ENCODE assay signal across 8 cellular contexts in genomic region chr15:60592386-60593339, GRCh38.
DNase-seq lines count a peak whose midpoint lies in the region; ATAC-seq and TF ChIP-seq lines count a peak whose summit lies in the region.

No MANE protein-coding gene starts in this region.

- peak overlapping the region; percentile 88 for H2AFZ ChIP-seq in neuron (ENCODE audit: low read depth, low read length)

- DNase-seq in Caki2 (ENCODE audit: low read depth): peak; percentile 75
- peak; percentile 74 for DNase-seq in RKO (ENCODE audit: low spot score)
- DNase-seq in activated effector memory CD4-positive, alpha-beta T cell treated with anti-CD3 and anti-CD28 coated beads, Interleukin-2, amount 50 U/mL, for 16 hours: peak; percentile 95
- peak in 1 of 2 donors; percentile 33 for DNase-seq in foreskin keratinocyte

- H3K4me1 ChIP-seq in HUES64 (ENCODE audit: insufficient read depth, low read length): peaks cover 26% of the 10 kb centered on the region
- peaks cover 18% of the 10 kb centered on the region for H3K4me1 ChIP-seq in foreskin keratinocyte
- peaks cover 23% of the 10 kb centered on the region for H3K4me1 ChIP-seq in neuron (ENCODE audit: insufficient read depth, low read length)
- peaks cover 0 to 19% (median 12%) of the 10 kb centered on the region in 5 donors for H3K4me1 ChIP-seq in subcutaneous abdominal adipose tissue (ENCODE audit: control insufficient read depth in 5 of 5, insufficient read depth in 5 of 5, low read length in 5 of 5)

- H3K4me3 ChIP-seq in HUES64 (ENCODE audit: low read length) (peak overlapping the region; percentile 70), neuron (ENCODE audit: low read length) (peak overlapping the region; percentile 78), subcutaneous abdominal adipose tissue (ENCODE audit: low read depth in 1 of 5, low read length in 5 of 5) (peak overlapping the region; percentile 72 to 87 (median 73))

- H3K9me3 ChIP-seq in HUES64 (ENCODE audit: insufficient read depth, low read depth, low read length) (no peaks in the 10 kb centered on the region), neuron (ENCODE audit: low read length) (no peaks in the 10 kb centered on the region), subcutaneous abdominal adipose tissue (ENCODE audit: control insufficient read depth in 5 of 5, low read length in 5 of 5) (no peaks in the 10 kb centered on the region)

- peak; percentile 54 for TF ChIP-seq CTCF in foreskin keratinocyte (conservative IDR thresholded peaks at IDR 0.05)

- H3K27me3 ChIP-seq in HUES64 (ENCODE audit: insufficient read depth, low read length) (peaks cover 49% of the 10 kb centered on the region), foreskin keratinocyte (no peaks in the 10 kb centered on the region), neuron (ENCODE audit: insufficient read depth, low read length) (peaks cover 15% of the 10 kb centered on the region), subcutaneous abdominal adipose tissue (ENCODE audit: control insufficient read depth in 5 of 5, insufficient read depth in 4 of 5, low read length in 5 of 5) (no peaks in the 10 kb centered on the region)

- H3K9ac ChIP-seq in HUES64 (ENCODE audit: low read depth, low read length) (peak overlapping the region; percentile 67), subcutaneous abdominal adipose tissue (ENCODE audit: low read length in 5 of 5) (peak overlapping the region in 4 of 5 donors; percentile 30 to 71 (median 62))

- under 1% methylated on average over 91 of the region's 91 CpGs for WGBS in HUES64

- in situ Hi-C loops in Caki2 (cut with HindIII; ENCODE audit: low pct_unique_long_range_greater_than_20kb, low sequenced_read_pairs): no loop called here

- ATAC-seq in GM21390 (IDR thresholded peaks at IDR 0.05; ENCODE audit: unreplicated experiment) (peak; percentile 84), foreskin keratinocyte (peak; percentile 91)

- H3K36me3 ChIP-seq in HUES64 (ENCODE audit: insufficient read depth, low read length): no peaks in the 10 kb centered on the region
- H3K36me3 ChIP-seq in neuron (ENCODE audit: insufficient read depth, low read length): no peaks in the 10 kb centered on the region
- no peaks in the 10 kb centered on the region for H3K36me3 ChIP-seq in subcutaneous abdominal adipose tissue (ENCODE audit: control insufficient read depth in 5 of 5, insufficient read depth in 5 of 5, low read length in 5 of 5)

- H3K27ac ChIP-seq in HUES64 (ENCODE audit: low read depth, low read length) (peak overlapping the region; percentile 70; the same call in 1 of the 2 replicates), foreskin keratinocyte (peak overlapping the region; percentile 72), subcutaneous abdominal adipose tissue (ENCODE audit: low read depth, low read length) (no peak overlapping the region)
